8 cellular contexts compared by ENCODE assay signal in the genomic region with DNA sequence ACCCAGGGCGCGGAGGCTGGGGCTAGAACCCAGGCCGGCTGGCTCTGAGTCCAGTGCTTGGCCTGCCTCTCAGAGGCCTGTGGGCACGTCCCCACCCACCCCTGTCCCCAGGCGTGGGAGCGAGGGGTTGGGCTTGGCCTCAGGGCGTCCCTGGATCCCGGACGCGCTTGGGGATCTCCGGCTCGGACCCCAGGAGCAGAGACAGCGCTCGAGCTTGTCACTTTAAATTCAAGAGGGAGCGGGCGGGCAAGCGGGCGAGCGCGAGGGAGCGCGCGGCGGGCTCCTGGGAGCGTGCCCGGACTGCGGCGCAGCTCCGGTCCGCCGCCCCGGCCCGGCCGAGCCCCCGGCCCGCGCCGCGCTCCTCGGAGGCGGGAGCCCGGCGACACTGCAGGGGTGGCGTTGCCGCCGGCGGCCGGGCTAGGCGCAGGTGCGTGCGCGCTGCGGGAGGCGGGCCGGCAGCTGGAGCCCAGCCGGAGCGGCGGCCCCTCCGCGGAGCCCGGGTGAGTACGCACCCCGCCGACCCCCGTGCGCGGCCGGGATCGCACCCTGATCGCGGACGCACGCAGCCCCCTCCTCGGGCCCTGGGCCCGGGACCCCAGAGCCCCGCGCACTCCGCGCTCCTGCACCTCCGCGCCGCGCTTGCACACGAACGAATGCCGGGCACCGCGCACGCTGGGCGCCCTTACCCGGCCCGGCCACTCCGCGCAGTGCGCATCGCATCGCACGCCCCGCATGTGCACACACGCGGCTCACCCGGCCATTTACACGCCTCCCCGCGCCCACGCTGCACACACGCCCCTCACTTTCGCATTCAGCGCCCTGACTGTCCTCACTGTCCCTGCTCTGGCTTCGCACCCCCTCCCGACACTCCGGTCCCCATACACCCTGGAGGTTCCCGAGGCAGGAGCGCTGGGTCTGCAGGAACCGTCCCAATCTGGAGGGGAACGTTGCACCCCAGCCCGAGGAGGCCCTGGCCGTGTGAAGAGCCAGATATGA. TPM values are rescaled to one million over a fixed set of nuclear protein-coding genes. Genes with fewer than 3 reads are reported as not detected.
A peak's percentile ranks its signal among the peaks of the same experiment; 100 is the strongest.
DNase-seq lines count a peak whose midpoint lies in the region; ATAC-seq and TF ChIP-seq lines count a peak whose summit lies in the region.

TSS of gene SYT12 (plus strand) at position 174 of the 996 bp plus-strand sequence. CDS start 7,011 bp downstream, outside the sequence.

- TF ChIP-seq CTCF in sigmoid colon (IDR thresholded peaks at IDR 0.05) = no peak

- H3K27me3 Mint-ChIP-seq in activated naive CD4-positive, alpha-beta T cell treated with anti-CD3 and anti-CD28 coated beads for 36 hours (ENCODE audit: low read depth) = peaks cover 39% of the 10 kb centered on the region

- no peak within 1 kb of the TSS for H3K27ac Mint-ChIP-seq in activated naive CD4-positive, alpha-beta T cell treated with anti-CD3 and anti-CD28 coated beads for 36 hours

- no peaks in the 10 kb centered on the region for H3K9me3 ChIP-seq in sigmoid colon

- intact Hi-C loops in activated naive CD4-positive, alpha-beta T cell treated with anti-CD3 and anti-CD28 coated beads for 36 hours (cut with micrococcal nuclease) = loop anchor here (5.0 kb wide), 1 partner anchor 131 kb away; no protein-coding TSS in a partner anchor
- intact Hi-C loops in left ventricle myocardium superior (cut with micrococcal nuclease) = no loop called here
- intact Hi-C loops in sigmoid colon (cut with DNase I) = no loop called here

- H3K4me1 ChIP-seq in sigmoid colon = peaks cover 0 to 20% (median 17%) of the 10 kb centered on the region in 4 donors

- H3K9me3 Mint-ChIP-seq in activated naive CD4-positive, alpha-beta T cell treated with anti-CD3 and anti-CD28 coated beads for 36 hours = peaks cover 4% of the 10 kb centered on the region

- TF ChIP-seq POLR2A in sigmoid colon (IDR thresholded peaks at IDR 0.05) = no peak

- no peaks in the 10 kb centered on the region for H3K36me3 ChIP-seq in sigmoid colon

- no peak for TF ChIP-seq EP300 in sigmoid colon (IDR thresholded peaks at IDR 0.05)

- H3K4me1 Mint-ChIP-seq in activated naive CD4-positive, alpha-beta T cell treated with anti-CD3 and anti-CD28 coated beads for 36 hours (ENCODE audit: low read depth) = peaks cover 29% of the 10 kb centered on the region

- 2 to 3% methylated on average over 118 of the region's 118 CpGs for WGBS in sigmoid colon, 2 donors

- DNase-seq in activated CD4-positive, CD25-positive, alpha-beta regulatory T cell (lab: John Stamatoyannopoulos, UW) = no peak
- peak; percentile 18 for DNase-seq in activated naive CD4-positive, alpha-beta T cell treated with anti-CD3 and anti-CD28 coated beads for 36 hours
- peak; percentile 37 for DNase-seq in left ventricle myocardium superior
- no peak for DNase-seq in sigmoid colon
- DNase-seq in Kasumi-1 (lab: John Stamatoyannopoulos, UW) = no peak
- no peak for DNase-seq in globus pallidus (ENCODE audit: low spot score)

- H3K36me3 Mint-ChIP-seq in activated naive CD4-positive, alpha-beta T cell treated with anti-CD3 and anti-CD28 coated beads for 36 hours (ENCODE audit: low read depth) = no peaks in the 10 kb centered on the region

- H3K4me3 Mint-ChIP-seq in activated naive CD4-positive, alpha-beta T cell treated with anti-CD3 and anti-CD28 coated beads for 36 hours = peak within 1 kb of the TSS; percentile 70

- H3K27me3 ChIP-seq in sigmoid colon = peaks cover 5 to 40% (median 25%) of the 10 kb centered on the region in 3 donors

- CTCF ChIA-PET in activated naive CD4-positive, alpha-beta T cell treated with anti-CD3 and anti-CD28 coated beads for 36 hours (lab: Charles Lee) = interaction anchor here (0.5 to 0.6 kb wide), 2 partner anchors 14 to 44 kb away, joined by 3 read pairs; no protein-coding TSS in a partner anchor

- peak within 1 kb of the TSS in 3 of 4 donors; percentile 29 to 48 (median 44) for H3K4me3 ChIP-seq in sigmoid colon

- ATAC-seq in activated CD4-positive, CD25-positive, alpha-beta regulatory T cell treated with anti-CD3 and anti-CD28 coated beads, Interleukin-2, amount 50 U/mL, for 24 hours = peak; percentile 14 to 16
- peak; percentile 29 for ATAC-seq in left ventricle myocardium superior
- no peak for ATAC-seq in GM21619 (IDR thresholded peaks at IDR 0.05; ENCODE audit: unreplicated experiment)

- no peak within 1 kb of the TSS for H3K27ac ChIP-seq in sigmoid colon

RNA-seq across cellular contexts. Expression of gene SYT12, which starts in this region (rescaled TPM):
- total RNA-seq in activated naive CD4-positive, alpha-beta T cell treated with anti-CD3 and anti-CD28 coated beads for 36 hours = not detected
- 0.37 TPM for total RNA-seq in left ventricle myocardium superior
- total RNA-seq in sigmoid colon = not detected
- 1 to 10 TPM in 1 of 3 donors, under 1 TPM in 2; under 0.01 to 1.1 (median 0.92) TPM for polyA plus RNA-seq in sigmoid colon

Comparison
In these comparisons a context has a peak if more than half of its experiments do, and no peak if none do; other contexts are left out.
1. Peak in DNase-seq in activated naive CD4-positive, alpha-beta T cell treated with anti-CD3 and anti-CD28 coated beads for 36 hours; RNA of the gene not detected or under 1 TPM.
2. Peak in DNase-seq and ATAC-seq in left ventricle myocardium superior; RNA of the gene not detected or under 1 TPM.